16 cellular contexts compared by ENCODE assay signal in the genomic region with DNA sequence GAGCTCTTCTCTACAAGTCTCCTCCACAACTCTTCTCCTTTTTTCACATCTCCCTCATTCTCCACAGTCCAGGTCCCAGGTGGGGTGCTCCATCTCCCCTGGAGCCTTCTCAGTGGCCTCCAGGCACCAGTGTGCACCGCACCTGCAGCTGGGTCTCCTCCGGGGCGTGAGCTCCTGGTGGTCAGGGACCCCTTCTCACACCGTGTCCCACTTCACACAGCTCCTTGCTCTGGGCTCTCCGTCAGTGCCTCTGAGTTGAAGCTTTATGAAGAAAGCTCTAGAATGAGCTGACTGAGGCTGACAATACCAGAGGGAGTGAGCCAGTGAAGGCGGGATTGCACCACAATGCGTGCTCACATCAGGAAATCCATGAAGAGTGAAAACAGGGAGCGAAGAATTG.
DNase-seq lines count a peak whose midpoint lies in the region; ATAC-seq lines count a peak whose summit lies in the region.
"Had no signal": no experiment of that assay in that cellular context is flagged by ENCODE, and none has a peak within 500 bp of the region (broad histone marks: within the 10 kb centered on the region; RNA-seq: fewer than 3 reads in every experiment).

No MANE protein-coding gene starts in this region.

- peaks cover 0 to 3% (median 0%) of the 10 kb centered on the region in 11 experiments; a peak in 1 of 22 replicates for H4K20me1 ChIP-seq in BLaER1 treated with 17β-estradiol and CSF1 and Interleukin-3, amounts not matched to agents 10 nM and 100 nM

- H3K4me2 ChIP-seq in BLaER1 treated with 17β-estradiol and CSF1 and Interleukin-3, amounts not matched to agents 10 nM and 100 nM: peak overlapping the region in 10 of 11 experiments; percentile 44 to 92 (median 76); a peak in 20 of 22 replicates

- peaks cover 22 to 47% (median 35%) of the 10 kb centered on the region in 3 donors for H3K4me1 Mint-ChIP-seq in CD8-positive, alpha-beta memory T cell
- peaks cover 36 to 73% (median 72%) of the 10 kb centered on the region in 7 donors for H3K4me1 Mint-ChIP-seq in naive thymus-derived CD4-positive, alpha-beta T cell
- H3K4me1 Mint-ChIP-seq: B cell had no signal

- POLR2A ChIA-PET in CD8-positive, alpha-beta memory T cell (lab: Charles Lee): no interaction called here
- POLR2A ChIA-PET in naive thymus-derived CD4-positive, alpha-beta T cell (lab: Charles Lee): interaction anchor here (1.3 to 7.0 kb wide), 6 partner anchors 9 to 248 kb away, joined by 4 to 61 read pairs (median 6); no protein-coding TSS in a partner anchor

- H3K27me3 ChIP-seq in BLaER1 treated with 17β-estradiol and CSF1 and Interleukin-3, amounts not matched to agents 10 nM and 100 nM: peaks cover 0 to 11% (median 0%) of the 10 kb centered on the region in 11 experiments; a peak in 7 of 22 replicates
- no peaks in the 10 kb centered on the region for H3K27me3 ChIP-seq in CD8-positive, alpha-beta memory T cell (ENCODE audit: insufficient read depth, low read length, poor library complexity, severe bottlenecking)
- H3K27me3 ChIP-seq in naive thymus-derived CD4-positive, alpha-beta T cell (ENCODE audit: control insufficient read depth in 2 of 2, insufficient read depth in 2 of 2, low read length in 2 of 2): no peaks in the 10 kb centered on the region

- H3K36me3 ChIP-seq in BLaER1 treated with 17β-estradiol and CSF1 and Interleukin-3, amounts not matched to agents 10 nM and 100 nM: no peaks in the 10 kb centered on the region
- no peaks in the 10 kb centered on the region for H3K36me3 ChIP-seq in CD8-positive, alpha-beta memory T cell (ENCODE audit: insufficient read depth, low read length)
- H3K36me3 ChIP-seq in naive thymus-derived CD4-positive, alpha-beta T cell (ENCODE audit: control insufficient read depth in 2 of 3, insufficient read depth in 3 of 3, low read length in 3 of 3): no peaks in the 10 kb centered on the region

- no peak overlapping the region for H3K9ac ChIP-seq in BLaER1 treated with 17β-estradiol and CSF1 and Interleukin-3, amounts not matched to agents 10 nM and 100 nM

- H3K27me3 Mint-ChIP-seq in CD8-positive, alpha-beta memory T cell: peaks cover 25 to 46% of the 10 kb centered on the region in 2 donors
- peaks cover 0 to 46% (median 4%) of the 10 kb centered on the region in 5 donors for H3K27me3 Mint-ChIP-seq in naive thymus-derived CD4-positive, alpha-beta T cell

- peaks cover 20 to 53% (median 50%) of the 10 kb centered on the region in 10 experiments for H3K4me1 ChIP-seq in BLaER1 treated with 17β-estradiol and CSF1 and Interleukin-3, amounts not matched to agents 10 nM and 100 nM
- H3K4me1 ChIP-seq in CD8-positive, alpha-beta memory T cell (ENCODE audit: insufficient read depth, low read length): peaks cover 46% of the 10 kb centered on the region
- peaks cover 15 to 62% of the 10 kb centered on the region in 2 donors for H3K4me1 ChIP-seq in naive thymus-derived CD4-positive, alpha-beta T cell (ENCODE audit: control insufficient read depth in 2 of 2, insufficient read depth in 2 of 2, low read length in 2 of 2)

- no peaks in the 10 kb centered on the region for H3K9me3 Mint-ChIP-seq in CD8-positive, alpha-beta memory T cell
- H3K9me3 Mint-ChIP-seq in naive thymus-derived CD4-positive, alpha-beta T cell: peaks cover 0 to 7% (median 0%) of the 10 kb centered on the region in 11 donors

- H3K36me3 Mint-ChIP-seq in CD8-positive, alpha-beta memory T cell: no peaks in the 10 kb centered on the region
- H3K36me3 Mint-ChIP-seq in naive thymus-derived CD4-positive, alpha-beta T cell: no peaks in the 10 kb centered on the region

- H3K27ac ChIP-seq in BLaER1 treated with 17β-estradiol and CSF1 and Interleukin-3, amounts not matched to agents 10 nM and 100 nM: no peak overlapping the region; a peak in 1 of 22 replicates
- no peak overlapping the region for H3K27ac ChIP-seq in CD8-positive, alpha-beta memory T cell (ENCODE audit: low read depth, low read length)
- H3K27ac ChIP-seq in naive thymus-derived CD4-positive, alpha-beta T cell (ENCODE audit: low read depth, low read length): peak overlapping the region; percentile 1

- H3K27ac Mint-ChIP-seq in CD8-positive, alpha-beta memory T cell: peak overlapping the region in 2 of 8 donors; percentile 24 to 52
- H3K27ac Mint-ChIP-seq in naive thymus-derived CD4-positive, alpha-beta T cell: peak overlapping the region in 8 of 9 donors; percentile 28 to 96 (median 87)
- H3K27ac Mint-ChIP-seq: B cell had no signal

- CTCF ChIA-PET in CD8-positive, alpha-beta memory T cell (lab: Charles Lee): no interaction called here
- CTCF ChIA-PET in naive thymus-derived CD4-positive, alpha-beta T cell (lab: Charles Lee): interaction anchor here (0.5 to 1.7 kb wide), 7 partner anchors 8 to 146 kb away, joined by 3 to 5 read pairs (median 4); no protein-coding TSS in a partner anchor

- H3K4me3 Mint-ChIP-seq in CD8-positive, alpha-beta memory T cell: peak overlapping the region in 4 of 7 donors; percentile 13 to 53 (median 35)
- H3K4me3 Mint-ChIP-seq in naive thymus-derived CD4-positive, alpha-beta T cell: peak overlapping the region; percentile 64 to 84 (median 71)
- H3K4me3 Mint-ChIP-seq: B cell had no signal

- peak; percentile 11 for DNase-seq in activated T-cell treated with anti-CD3 and anti-CD28 coated beads, Interleukin-2, amount 50 U/mL, for 1 hour
- DNase-seq in activated T-cell treated with anti-CD3 and anti-CD28 coated beads for 4 hours: no peak
- DNase-seq in CD8-positive, alpha-beta memory T cell: no peak
- no peak for DNase-seq in naive thymus-derived CD4-positive, alpha-beta T cell
- DNase-seq: ACHN, COR-L47, DMS153, KBM-7, NCI-H1048, NCI-H2107, NCI-H345, NCI-H526 treated with DMSO at 0.1 percent for 48 hours had no signal

- H3K9me3 ChIP-seq in BLaER1 treated with 17β-estradiol and CSF1 and Interleukin-3, amounts not matched to agents 10 nM and 100 nM (replicated peaks in 1 of 11): no peaks in the 10 kb centered on the region
- H3K9me3 ChIP-seq in CD8-positive, alpha-beta memory T cell (ENCODE audit: low read length): no peaks in the 10 kb centered on the region
- H3K9me3 ChIP-seq in naive thymus-derived CD4-positive, alpha-beta T cell (ENCODE audit: control insufficient read depth in 2 of 3, low read length in 3 of 3): no peaks in the 10 kb centered on the region

- ATAC-seq in naive thymus-derived CD4-positive, alpha-beta T cell: no peak
- no peak for ATAC-seq in GM18873 (IDR thresholded peaks at IDR 0.05; ENCODE audit: low FRiP score, unreplicated experiment)
- no peak for ATAC-seq in HG03439 (IDR thresholded peaks at IDR 0.05; ENCODE audit: unreplicated experiment)

- H3K4me3 ChIP-seq in BLaER1 treated with 17β-estradiol and CSF1 and Interleukin-3, amounts not matched to agents 10 nM and 100 nM: no peak overlapping the region
- peak overlapping the region; percentile 26 for H3K4me3 ChIP-seq in CD8-positive, alpha-beta memory T cell (ENCODE audit: low read length)
- peak overlapping the region; percentile 23 for H3K4me3 ChIP-seq in naive thymus-derived CD4-positive, alpha-beta T cell (ENCODE audit: low read length)

- intact Hi-C loops in naive thymus-derived CD4-positive, alpha-beta T cell (cut with micrococcal nuclease): loop anchor here in 1 of 2 donors (2.0 to 5.0 kb wide), 5 partner anchors 40 to 734 kb away; a partner anchor contains a TSS

Comparison
In these comparisons a context has a peak if more than half of its experiments do, and no peak if none do; other contexts are left out.
1. H3K4me3 ChIP-seq: peak in CD8-positive, alpha-beta memory T cell (single experiment) and naive thymus-derived CD4-positive, alpha-beta T cell (single experiment); none in BLaER1 treated with 17β-estradiol and CSF1 and Interleukin-3, amounts not matched to agents 10 nM and 100 nM (0 of 10).